26 cellular contexts compared by ENCODE assay signal in genomic region chr16:89138843-89139520, GRCh38. TPM values are rescaled to one million over a fixed set of nuclear protein-coding genes. Genes with fewer than 3 reads are reported as not detected.
"Had no signal": no experiment of that assay in that cellular context is flagged by ENCODE, and none has a peak within 500 bp of the region (broad histone marks: within the 10 kb centered on the region; RNA-seq: fewer than 3 reads in every experiment).

No MANE protein-coding gene starts in this region.

- H3K27ac ChIP-seq: ascending aorta, colonic mucosa, dorsolateral prefrontal cortex, esophagus muscularis mucosa, gastrocnemius medialis, neutrophil, parathyroid adenoma, testis had no signal

- H3K9me3 Mint-ChIP-seq: activated CD4-positive, alpha-beta T cell treated with anti-CD3 and anti-CD28 coated beads, Interleukin-2, amount 10 ng/mL, durations not matched to agents 7 days and 5 days; activated CD8-positive, alpha-beta T cell treated with anti-CD3 and anti-CD28 coated beads for 36 hours; effector memory CD8-positive, alpha-beta T cell; natural killer cell treated with Interleukin-12 subunit alpha and Interleukin-12 subunit beta and Interleukin-15 and Interleukin-18, amount 100 ng/mL, for 72 hours; type B pancreatic cell had no signal

- H3K4me3 Mint-ChIP-seq: activated CD4-positive, alpha-beta T cell treated with anti-CD3 and anti-CD28 coated beads, Interleukin-2, amount 10 ng/mL, durations not matched to agents 7 days and 5 days; activated CD8-positive, alpha-beta memory T cell treated with anti-CD3 and anti-CD28 coated beads, Interleukin-2, amount 10 ng/mL, durations not matched to agents 7 days and 5 days; activated CD8-positive, alpha-beta T cell treated with anti-CD3 and anti-CD28 coated beads for 36 hours; effector memory CD8-positive, alpha-beta T cell; natural killer cell treated with Interleukin-12 subunit alpha and Interleukin-12 subunit beta and Interleukin-15 and Interleukin-18, amount 100 ng/mL, for 72 hours; type B pancreatic cell had no signal

- H3K36me3 ChIP-seq: colonic mucosa had no signal

- ATAC-seq: activated CD8-positive, alpha-beta memory T cell treated with anti-CD3 and anti-CD28 coated beads, Interleukin-2, amount 10 ng/mL, durations not matched to agents 7 days and 5 days; activated CD8-positive, alpha-beta T cell treated with anti-CD3 and anti-CD28 coated beads for 36 hours; effector memory CD8-positive, alpha-beta T cell; gastrocnemius medialis; left lobe of liver; natural killer cell treated with Interleukin-12 subunit alpha and Interleukin-12 subunit beta and Interleukin-15 and Interleukin-18, amount 100 ng/mL, for 72 hours; SK-N-SH treated with all-trans-retinoic acid at 6 μM for 48 hours had no signal

- H3K4me1 Mint-ChIP-seq: activated CD8-positive, alpha-beta memory T cell treated with anti-CD3 and anti-CD28 coated beads, Interleukin-2, amount 10 ng/mL, durations not matched to agents 7 days and 5 days had no signal

- H3K9ac ChIP-seq: parathyroid adenoma had no signal

- H3K9me3 ChIP-seq: ascending aorta, colonic mucosa, esophagus muscularis mucosa, gastrocnemius medialis, neutrophil, testis had no signal

- DNase-seq: activated CD4-positive, alpha-beta T cell treated with anti-CD3 and anti-CD28 coated beads, Interleukin-2, amount 10 ng/mL, durations not matched to agents 7 days and 5 days; activated CD4-positive, CD25-positive, alpha-beta regulatory T cell treated with anti-CD3 and anti-CD28 coated beads, Interleukin-2, amount 50 U/mL, for 72 hours; activated CD8-positive, alpha-beta memory T cell treated with anti-CD3 and anti-CD28 coated beads, Interleukin-2, amount 10 ng/mL, durations not matched to agents 7 days and 5 days; activated CD8-positive, alpha-beta T cell treated with anti-CD3 and anti-CD28 coated beads for 36 hours; activated effector memory CD4-positive, alpha-beta T cell treated with anti-CD3 and anti-CD28 coated beads, Interleukin-2, amount 50 U/mL, for 16 hours; activated naive CD4-positive, alpha-beta T cell treated with anti-CD3 and anti-CD28 coated beads, Interleukin-2, amount 50 U/mL, for 16 hours; activated T-cell treated with anti-CD3 and anti-CD28 coated beads for 4 hours; central memory CD4-positive, alpha-beta T cell; colonic mucosa; effector memory CD8-positive, alpha-beta T cell; gastrocnemius medialis; head of caudate nucleus; midbrain; stimulated activated CD4-positive, alpha-beta T cell treated with anti-CD3 and anti-CD28 coated beads, Interleukin-4, amount 100 ng/mL, for 1 hour; stimulated activated naive CD4-positive, alpha-beta T cell; testis had no signal

- H3K27ac Mint-ChIP-seq: activated CD4-positive, alpha-beta T cell treated with anti-CD3 and anti-CD28 coated beads, Interleukin-2, amount 10 ng/mL, durations not matched to agents 7 days and 5 days; activated CD8-positive, alpha-beta memory T cell treated with anti-CD3 and anti-CD28 coated beads, Interleukin-2, amount 10 ng/mL, durations not matched to agents 7 days and 5 days; activated CD8-positive, alpha-beta T cell treated with anti-CD3 and anti-CD28 coated beads for 36 hours; effector memory CD8-positive, alpha-beta T cell; natural killer cell treated with Interleukin-12 subunit alpha and Interleukin-12 subunit beta and Interleukin-15 and Interleukin-18, amount 100 ng/mL, for 72 hours; type B pancreatic cell had no signal

- H3K4me1 ChIP-seq: ascending aorta, colonic mucosa, esophagus muscularis mucosa, gastrocnemius medialis, parathyroid adenoma, testis had no signal

- H3K27me3 ChIP-seq: ascending aorta, colonic mucosa, dorsolateral prefrontal cortex, esophagus muscularis mucosa, gastrocnemius medialis, neutrophil, testis had no signal

- H3K4me3 ChIP-seq: ascending aorta, colonic mucosa, dorsolateral prefrontal cortex, esophagus muscularis mucosa, gastrocnemius medialis, testis had no signal

- H3K27me3 Mint-ChIP-seq: activated CD4-positive, alpha-beta T cell treated with anti-CD3 and anti-CD28 coated beads, Interleukin-2, amount 10 ng/mL, durations not matched to agents 7 days and 5 days; activated CD8-positive, alpha-beta memory T cell treated with anti-CD3 and anti-CD28 coated beads, Interleukin-2, amount 10 ng/mL, durations not matched to agents 7 days and 5 days; activated CD8-positive, alpha-beta T cell treated with anti-CD3 and anti-CD28 coated beads for 36 hours; effector memory CD8-positive, alpha-beta T cell; natural killer cell treated with Interleukin-12 subunit alpha and Interleukin-12 subunit beta and Interleukin-15 and Interleukin-18, amount 100 ng/mL, for 72 hours; type B pancreatic cell had no signal

RNA-seq across cellular contexts. Expression of gene CDH15, which starts 32.6 kb away (rescaled TPM):
- total RNA-seq: activated CD4-positive, alpha-beta T cell treated with anti-CD3 and anti-CD28 coated beads, Interleukin-2, amount 10 ng/mL, durations not matched to agents 7 days and 5 days; activated CD8-positive, alpha-beta memory T cell treated with anti-CD3 and anti-CD28 coated beads, Interleukin-2, amount 10 ng/mL, durations not matched to agents 7 days and 5 days; activated CD8-positive, alpha-beta T cell treated with anti-CD3 and anti-CD28 coated beads for 36 hours; ascending aorta; colonic mucosa; natural killer cell treated with Interleukin-12 subunit alpha and Interleukin-12 subunit beta and Interleukin-15 and Interleukin-18, amount 100 ng/mL, for 72 hours; T-helper 2 cell treated with Interferon-gamma antibody and Interleukin-4, amounts not matched to agents 100 ng/mL and 5 ng/mL, for 36 hours had no signal
